ENCODE assay signal across 10 cellular contexts in the genomic region with DNA sequence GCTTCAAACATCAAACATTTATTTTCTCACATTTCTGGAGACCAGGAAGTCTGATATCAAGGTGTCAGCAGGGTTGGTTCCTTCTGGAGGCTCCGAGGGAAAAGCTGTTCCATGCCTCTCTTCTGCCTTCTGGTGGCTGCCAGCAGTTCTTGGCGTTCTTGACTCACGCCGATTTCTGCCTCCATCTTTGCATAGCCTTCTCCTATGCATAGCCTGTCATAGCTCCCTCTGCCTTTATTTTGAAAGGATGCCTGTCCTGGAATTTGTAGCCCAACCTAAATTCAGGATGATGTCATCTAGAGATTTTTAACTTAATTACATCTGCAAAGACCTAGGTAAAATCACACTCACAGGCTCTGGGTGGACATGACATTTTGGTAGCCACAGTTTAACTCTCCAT.
DNase-seq lines count a peak whose midpoint lies in the region; FAIRE-seq and TF ChIP-seq lines count a peak whose summit lies in the region.
"Had no signal": no experiment of that assay in that cellular context is flagged by ENCODE, and none has a peak within 500 bp of the region (broad histone marks: within the 10 kb centered on the region; RNA-seq: fewer than 3 reads in every experiment).

No MANE protein-coding gene starts in this region.

- no peaks in the 10 kb centered on the region for H3K9me3 Mint-ChIP-seq in neural progenitor cell

- peaks cover 25% of the 10 kb centered on the region for H3F3A ChIP-seq in neural progenitor cell (ENCODE audit: low read depth)

- peak; percentile 34 for TF ChIP-seq CTCF in neural progenitor cell (IDR thresholded peaks at IDR 0.05)

- H3K27me3 ChIP-seq in neural progenitor cell = no peaks in the 10 kb centered on the region

- H3K9me3 ChIP-seq in neural progenitor cell (ENCODE audit: low read depth) = no peaks in the 10 kb centered on the region

- no peak overlapping the region for H3K27ac Mint-ChIP-seq in neural progenitor cell

- no peaks in the 10 kb centered on the region for H3K27me3 Mint-ChIP-seq in neural progenitor cell (ENCODE audit: insufficient read depth, low read depth)

- peaks cover 36% of the 10 kb centered on the region for H3K79me2 ChIP-seq in neural progenitor cell (ENCODE audit: low read depth)

- peaks cover 30% of the 10 kb centered on the region for H4K20me1 ChIP-seq in neural progenitor cell (ENCODE audit: low read depth)

- no peaks in the 10 kb centered on the region for H3K4me1 Mint-ChIP-seq in neural progenitor cell

- no peak overlapping the region for H3K4me3 ChIP-seq in neural progenitor cell

- H3K36me3 ChIP-seq in neural progenitor cell = peaks cover 59% of the 10 kb centered on the region

- no peak overlapping the region for H3K4me3 Mint-ChIP-seq in neural progenitor cell

- no peak overlapping the region for H2AFZ ChIP-seq in neural progenitor cell (replicated peaks)

- H3K9ac ChIP-seq in neural progenitor cell = no peak overlapping the region

- no peak overlapping the region for H3K27ac ChIP-seq in neural progenitor cell

- H3K4me2 ChIP-seq in neural progenitor cell = no peak overlapping the region

- TF ChIP-seq POLR2A in GM12891 (IDR thresholded peaks at IDR 0.05; ENCODE audit: low read depth, low read length) = no peak

- no peaks in the 10 kb centered on the region for H3K4me1 ChIP-seq in neural progenitor cell

- DNase-seq in NCI-H2107 (lab: John Stamatoyannopoulos, UW) (peak; percentile 4), NCI-H2107 treated with DMSO at 0.1 percent for 48 hours (lab: John Stamatoyannopoulos, UW; ENCODE audit: unreplicated experiment) (no peak), HT-29 (ENCODE audit: low spot score) (peak; percentile 19), cerebellar cortex (ENCODE audit: low spot score) (peak; percentile 65), neural progenitor cell (ENCODE audit: low spot score) (peak; percentile 32), GM12891 (ENCODE audit: insufficient read length, low spot score) (no peak), activated gamma-delta T cell (lab: John Stamatoyannopoulos, UW) (no peak)
- DNase-seq in central memory CD4-positive, alpha-beta T cell = no peak
- DNase-seq: stimulated activated CD4-positive, alpha-beta T cell treated with anti-CD3 and anti-CD28 coated beads, Interleukin-1b, Interleukin-23, amount 100 ng/mL, for 48 hours had no signal

- no peak for FAIRE-seq in GM12891 (lab: Jason Lieb, UNC)
- FAIRE-seq: endometrium had no signal

- H3K36me3 Mint-ChIP-seq in neural progenitor cell = peaks cover 70% of the 10 kb centered on the region

TF ChIP-seq in GM12891, 5 proteins besides CTCF, POLR2A, EP300 and RAD21:
- TF ChIP-seq TAF1 (IDR thresholded peaks at IDR 0.05; ENCODE audit: low read depth, low read length) = no peak
- no peak for TF ChIP-seq PAX5 (IDR thresholded peaks at IDR 0.05; ENCODE audit: insufficient read depth, low read length, severe bottlenecking)
- TF ChIP-seq POLR2AphosphoS5 (IDR thresholded peaks at IDR 0.05; ENCODE audit: low read depth, low read length) = no peak
- no peak for TF ChIP-seq POU2F2 (IDR thresholded peaks at IDR 0.05; ENCODE audit: low read depth, low read length)
- TF ChIP-seq SPI1 (IDR thresholded peaks at IDR 0.05; ENCODE audit: low read depth, low read length) = no peak

Comparison
In these comparisons a context has a peak if more than half of its experiments do, and no peak if none do; other contexts are left out.
1. DNase-seq: peak in NCI-H2107 (single experiment), HT-29 (single experiment), cerebellar cortex (single experiment) and neural progenitor cell (single experiment); none in NCI-H2107 treated with DMSO at 0.1 percent for 48 hours (single experiment), central memory CD4-positive, alpha-beta T cell (single experiment), GM12891 (single experiment) and activated gamma-delta T cell (single experiment).